ENCODE assay signal across 9 cellular contexts in genomic region chr7:124764071-124764846, GRCh38. TPM values are rescaled to one million over a fixed set of nuclear protein-coding genes. Genes with fewer than 3 reads are reported as not detected.
DNase-seq lines count a peak whose midpoint lies in the region; ATAC-seq and TF ChIP-seq lines count a peak whose summit lies in the region.
"Had no signal": no experiment of that assay in that cellular context is flagged by ENCODE, and none has a peak within 500 bp of the region (broad histone marks: within the 10 kb centered on the region; RNA-seq: fewer than 3 reads in every experiment).

No MANE protein-coding gene starts in this region.

- ATAC-seq in T-cell (replicated peaks in 1 of 4): peak in 1 of 4 experiments; percentile 11
- ATAC-seq in GM21786 (IDR thresholded peaks at IDR 0.05; ENCODE audit: unreplicated experiment): no peak
- ATAC-seq in foreskin keratinocyte: no peak
- no peak for ATAC-seq in GM18498 (IDR thresholded peaks at IDR 0.05; ENCODE audit: unreplicated experiment)
- ATAC-seq in HG03520 (IDR thresholded peaks at IDR 0.05; ENCODE audit: unreplicated experiment): no peak

- peaks cover 20% of the 10 kb centered on the region for H3K79me1 ChIP-seq in trophoblast cell (ENCODE audit: low read length)

- H3K4me1 ChIP-seq in trophoblast cell (ENCODE audit: control insufficient read depth in 1 of 2, insufficient read depth in 2 of 2, low read length in 2 of 2): peaks cover 4 to 5% of the 10 kb centered on the region in 2 experiments
- no peaks in the 10 kb centered on the region for H3K4me1 ChIP-seq in foreskin keratinocyte

- no peak overlapping the region for H4K12ac ChIP-seq in trophoblast cell (ENCODE audit: low read depth, low read length)

- no peaks in the 10 kb centered on the region for H3K9me3 ChIP-seq in trophoblast cell (ENCODE audit: insufficient read depth, low read depth, low read length)

- peak overlapping the region; percentile 76 for H3K9ac ChIP-seq in trophoblast cell (ENCODE audit: low read length)

- H3K4ac ChIP-seq in trophoblast cell (ENCODE audit: low read depth, low read length): peak overlapping the region; percentile 48

- H3K27me3 ChIP-seq in trophoblast cell (ENCODE audit: insufficient read depth, low read length) (no peaks in the 10 kb centered on the region), foreskin keratinocyte (peaks cover 15% of the 10 kb centered on the region)

- peak overlapping the region; percentile 76 to 81 (median 77) for H3K4me3 Mint-ChIP-seq in T-cell

- peak overlapping the region; percentile 53 for H2BK5ac ChIP-seq in trophoblast cell (ENCODE audit: low read depth, low read length, poor library complexity)

- peak overlapping the region; percentile 86 for H2BK120ac ChIP-seq in trophoblast cell (ENCODE audit: insufficient read depth, low read length, poor library complexity)

- H3K4me2 ChIP-seq in trophoblast cell (ENCODE audit: low read length): peak overlapping the region; percentile 84

- H3K27ac ChIP-seq in trophoblast cell (ENCODE audit: low read depth, low read length): peak overlapping the region; percentile 89
- no peak overlapping the region for H3K27ac ChIP-seq in foreskin keratinocyte

- DNase-seq in COLO668 (lab: John Stamatoyannopoulos, UW; ENCODE audit: unreplicated experiment): peak; percentile 46
- no peak for DNase-seq in T-cell
- no peak for DNase-seq in fibroblast of villous mesenchyme (ENCODE audit: low read depth)
- peak in 1 of 2 donors; percentile 18 for DNase-seq in trophoblast cell
- no peak for DNase-seq in foreskin keratinocyte
- DNase-seq: NCI-H446 had no signal

- no peaks in the 10 kb centered on the region for H3K9me3 Mint-ChIP-seq in T-cell

- H3K36me3 ChIP-seq in trophoblast cell (ENCODE audit: control insufficient read depth in 1 of 2, insufficient read depth in 2 of 2, low read length in 2 of 2): no peaks in the 10 kb centered on the region

- peak overlapping the region; percentile 23 for H2AK5ac ChIP-seq in trophoblast cell (ENCODE audit: low read length)

- H3K23ac ChIP-seq in trophoblast cell (ENCODE audit: low read length): peak overlapping the region; percentile 23

- no peaks in the 10 kb centered on the region for H3K36me3 Mint-ChIP-seq in T-cell

- CTCF ChIA-PET in T-cell (lab: Charles Lee): no interaction called here

- peaks cover 49 to 61% of the 10 kb centered on the region in 2 donors for H3K27me3 Mint-ChIP-seq in T-cell

- H2BK12ac ChIP-seq in trophoblast cell (ENCODE audit: low read length): peak overlapping the region; percentile 2

- H3K4me1 Mint-ChIP-seq in T-cell: peaks cover 18 to 20% (median 19%) of the 10 kb centered on the region in 3 donors

- TF ChIP-seq CTCF in fibroblast of villous mesenchyme (IDR thresholded peaks at IDR 0.05; ENCODE audit: insufficient read depth, low read depth, low read length) (no peak), foreskin keratinocyte (conservative IDR thresholded peaks at IDR 0.05) (no peak)

- no CpG with 5 or more reads among the region's 48 CpGs for WGBS in trophoblast cell (ENCODE audit: extremely low coverage, insufficient coverage, insufficient read length)

- POLR2A ChIA-PET in T-cell (lab: Charles Lee): no interaction called here

- peak overlapping the region; percentile 67 for H3K4me3 ChIP-seq in fibroblast of villous mesenchyme (ENCODE audit: low read depth, low read length)
- peak overlapping the region; percentile 89 for H3K4me3 ChIP-seq in trophoblast cell (ENCODE audit: low read depth, low read length)

- no peak overlapping the region for H3K27ac Mint-ChIP-seq in T-cell

- peak overlapping the region; percentile 63 for H2AFZ ChIP-seq in trophoblast cell (ENCODE audit: insufficient read depth, low read length, poor library complexity)

- H4K91ac ChIP-seq in trophoblast cell (ENCODE audit: low read depth, low read length): peak overlapping the region; percentile 86

- H4K8ac ChIP-seq in trophoblast cell (ENCODE audit: low read depth, low read length): peak overlapping the region; percentile 67

- peak overlapping the region; percentile 78 for H3K14ac ChIP-seq in trophoblast cell (ENCODE audit: low read length)

- peak overlapping the region; percentile 73 for H3K18ac ChIP-seq in trophoblast cell (ENCODE audit: low read length)

- peaks cover 20% of the 10 kb centered on the region for H3K79me2 ChIP-seq in trophoblast cell (ENCODE audit: control insufficient read depth, insufficient read depth, low read length, poor library complexity)

RNA-seq across cellular contexts. Expression of gene GPR37, which starts 1.3 kb away (rescaled TPM):
- total RNA-seq in T-cell (not detected), fibroblast of villous mesenchyme (5.6 and 8.7 TPM in 2 replicates), foreskin keratinocyte (1.4 and 1.6 TPM in 2 replicates)
- 28.7 and 30.2 TPM in 2 replicates for polyA plus RNA-seq in trophoblast cell (2013)
- 0.38 and 0.74 TPM in 2 replicates for polyA plus RNA-seq in foreskin keratinocyte
